In genomic region chr14:104752338-104752734, GRCh38 we compare ENCODE assay signal across 8 cellular contexts. TPM values are rescaled to one million over a fixed set of nuclear protein-coding genes. Genes with fewer than 3 reads are reported as not detected.
DNase-seq lines count a peak whose midpoint lies in the region; ATAC-seq and TF ChIP-seq lines count a peak whose summit lies in the region.

No MANE protein-coding gene starts in this region.

- H3K79me2 ChIP-seq in KMS-11 (ENCODE audit: insufficient read depth, low read depth): peaks cover 17% of the 10 kb centered on the region; the same call in 1 of the 2 replicates

- CTCF ChIA-PET in A673 (lab: Charles Lee): interaction anchor here (1.0 to 1.5 kb wide), 2 partner anchors 16 to 18 kb away, joined by 4 to 5 read pairs; no protein-coding TSS in a partner anchor

- H3K9me3 ChIP-seq in A673 (ENCODE audit: low read depth, low read length, poor library complexity, severe bottlenecking): no peaks in the 10 kb centered on the region

- H3K27me3 Mint-ChIP-seq in chondrocyte (ENCODE audit: low read depth): no peaks in the 10 kb centered on the region
- H3K27me3 Mint-ChIP-seq in natural killer cell treated with Interleukin-12 subunit alpha and Interleukin-12 subunit beta and Interleukin-15 and Interleukin-18, amount 100 ng/mL, for 72 hours: peaks cover 0 to 3% of the 10 kb centered on the region in 2 donors

- H3K9ac ChIP-seq in KMS-11: peak overlapping the region; percentile 47; the same call in 1 of the 2 replicates

- DNase-seq in A673 (ENCODE audit: low spot score) (no peak), chondrocyte (ENCODE audit: low spot score) (no peak), putamen (ENCODE audit: low spot score) (no peak), LoVo (ENCODE audit: low spot score) (no peak)
- no peak for DNase-seq in natural killer cell treated with Interleukin-12 subunit alpha and Interleukin-12 subunit beta and Interleukin-15 and Interleukin-18, amount 100 ng/mL, for 72 hours (ENCODE audit: low spot score)
- DNase-seq in activated CD4-positive, CD25-positive, alpha-beta regulatory T cell (lab: John Stamatoyannopoulos, UW): no peak

- no peaks in the 10 kb centered on the region for H3K9me3 Mint-ChIP-seq in chondrocyte (ENCODE audit: low read depth)
- no peaks in the 10 kb centered on the region for H3K9me3 Mint-ChIP-seq in natural killer cell treated with Interleukin-12 subunit alpha and Interleukin-12 subunit beta and Interleukin-15 and Interleukin-18, amount 100 ng/mL, for 72 hours

- H3K4me3 Mint-ChIP-seq in chondrocyte (ENCODE audit: unreplicated experiment): peak overlapping the region; percentile 86
- peak overlapping the region; percentile 97 for H3K4me3 Mint-ChIP-seq in natural killer cell treated with Interleukin-12 subunit alpha and Interleukin-12 subunit beta and Interleukin-15 and Interleukin-18, amount 100 ng/mL, for 72 hours

- H3K4me1 ChIP-seq in A673 (ENCODE audit: insufficient read depth, low read length, poor library complexity, severe bottlenecking) (peaks cover 8% of the 10 kb centered on the region), KMS-11 (ENCODE audit: low read depth, poor library complexity, severe bottlenecking) (peaks cover 7% of the 10 kb centered on the region)

- H2AFZ ChIP-seq in KMS-11 (ENCODE audit: low read depth): peak overlapping the region; percentile 91

- H3K36me3 ChIP-seq in A673 (ENCODE audit: insufficient read depth, low read length, poor library complexity, severe bottlenecking): peaks cover 10% of the 10 kb centered on the region
- H3K36me3 ChIP-seq in KMS-11 (ENCODE audit: insufficient read depth): no peaks in the 10 kb centered on the region

- POLR2A ChIA-PET in A673 (lab: Charles Lee; ENCODE audit: low non-redundant PET): interaction anchor here (0.6 to 1.1 kb wide), 5 partner anchors 13 to 934 kb away, joined by 3 to 5 read pairs (median 3); no protein-coding TSS in a partner anchor

- peak overlapping the region; percentile 50; the same call in 1 of the 2 replicates for H3K4me2 ChIP-seq in KMS-11

- H3K4me1 Mint-ChIP-seq in chondrocyte (ENCODE audit: low read depth): peaks cover 57% of the 10 kb centered on the region
- H3K4me1 Mint-ChIP-seq in natural killer cell treated with Interleukin-12 subunit alpha and Interleukin-12 subunit beta and Interleukin-15 and Interleukin-18, amount 100 ng/mL, for 72 hours (ENCODE audit: low read depth in 2 of 2): peaks cover 18 to 28% of the 10 kb centered on the region in 2 donors

- H3K27me3 ChIP-seq in A673 (replicated peaks; ENCODE audit: insufficient read depth, low read depth, low read length, poor library complexity): no peaks in the 10 kb centered on the region
- H3K27me3 ChIP-seq in KMS-11 (ENCODE audit: insufficient read depth, low read depth): no peaks in the 10 kb centered on the region

- H3K27ac Mint-ChIP-seq in chondrocyte (ENCODE audit: unreplicated experiment): peak overlapping the region; percentile 96
- peak overlapping the region; percentile 78 to 84 for H3K27ac Mint-ChIP-seq in natural killer cell treated with Interleukin-12 subunit alpha and Interleukin-12 subunit beta and Interleukin-15 and Interleukin-18, amount 100 ng/mL, for 72 hours

- ATAC-seq in natural killer cell treated with Interleukin-12 subunit alpha and Interleukin-12 subunit beta and Interleukin-15 and Interleukin-18, amount 100 ng/mL, for 72 hours: no peak

- TF ChIP-seq CTCF in A673 (conservative IDR thresholded peaks at IDR 0.05; ENCODE audit: low read depth, low read length): no peak
- TF ChIP-seq CTCF in KMS-11 (conservative IDR thresholded peaks at IDR 0.05; ENCODE audit: low read depth, low read length): no peak
- TF ChIP-seq CTCF in chondrocyte (IDR thresholded peaks at IDR 0.05): no peak

- peak overlapping the region; percentile 100 for H3K4me3 ChIP-seq in A673 (ENCODE audit: low read depth, low read length, poor library complexity, severe bottlenecking)
- no peak overlapping the region for H3K4me3 ChIP-seq in KMS-11 (IDR thresholded peaks at IDR 0.05; ENCODE audit: insufficient read depth, low read depth, low read length)

- peak; percentile 37 for TF ChIP-seq POLR2A in GM19193 (IDR thresholded peaks at IDR 0.05; ENCODE audit: extremely low read depth, insufficient read depth, insufficient read length)

- no TSS peak for BruUV-seq in A673 (replicated peaks; lab: Mats Ljungman, UMichigan)

- H3K27ac ChIP-seq in A673 (ENCODE audit: low read depth, low read length, poor library complexity, severe bottlenecking) (peak overlapping the region; percentile 97), KMS-11 (peak overlapping the region; percentile 45; the same call in 1 of the 2 replicates)

- peaks cover 4% of the 10 kb centered on the region for H3K36me3 Mint-ChIP-seq in chondrocyte (ENCODE audit: low read depth)
- H3K36me3 Mint-ChIP-seq in natural killer cell treated with Interleukin-12 subunit alpha and Interleukin-12 subunit beta and Interleukin-15 and Interleukin-18, amount 100 ng/mL, for 72 hours: no peaks in the 10 kb centered on the region

- intact Hi-C loops in A673 (cut with micrococcal nuclease; ENCODE audit: unreplicated experiment): no loop called here

- no peaks in the 10 kb centered on the region for H4K20me1 ChIP-seq in KMS-11 (ENCODE audit: insufficient read depth)

RNA-seq across cellular contexts. Expression of gene SIVA1, which starts 0.6 kb away (rescaled TPM):
- total RNA-seq in A673 (2021) (79.6 and 83.0 TPM in 2 replicates), chondrocyte (47.0 to 54.9 TPM (median 47.4 TPM) in 3 replicates)
- 100 to 1,000 TPM in 1 of 2 donors, 10 to 100 TPM in 1; 74.5 to 157 TPM for total RNA-seq in natural killer cell treated with Interleukin-12 subunit alpha and Interleukin-12 subunit beta and Interleukin-15 and Interleukin-18, amount 100 ng/mL, for 72 hours

RNA-seq across cellular contexts. Expression of gene ADSS1, which starts 28.3 kb away (rescaled TPM):
- total RNA-seq in A673 (2021): 0.37 and 0.52 TPM in 2 replicates
- total RNA-seq in chondrocyte: 7.1 to 9.9 TPM (median 7.9 TPM) in 3 replicates
- under 1 TPM; 0.50 to 0.61 TPM for total RNA-seq in natural killer cell treated with Interleukin-12 subunit alpha and Interleukin-12 subunit beta and Interleukin-15 and Interleukin-18, amount 100 ng/mL, for 72 hours

RNA-seq across cellular contexts. Expression of gene AKT1, which starts 43.2 kb away (rescaled TPM):
- 123 and 142 TPM in 2 replicates for total RNA-seq in A673 (2021)
- total RNA-seq in chondrocyte: 143 to 158 TPM (median 156 TPM) in 3 replicates
- 100 to 1,000 TPM; 128 to 229 TPM for total RNA-seq in natural killer cell treated with Interleukin-12 subunit alpha and Interleukin-12 subunit beta and Interleukin-15 and Interleukin-18, amount 100 ng/mL, for 72 hours

RNA-seq across cellular contexts. Expression of gene ZBTB42, which starts 48.6 kb away (rescaled TPM):
- total RNA-seq in A673 (2021): 1.4 and 2.1 TPM in 2 replicates
- 2.1 to 2.8 TPM (median 2.6 TPM) in 3 replicates for total RNA-seq in chondrocyte
- total RNA-seq in natural killer cell treated with Interleukin-12 subunit alpha and Interleukin-12 subunit beta and Interleukin-15 and Interleukin-18, amount 100 ng/mL, for 72 hours: 1 to 10 TPM; 1.3 to 3.0 TPM
